ENCODE assay signal across 6 cellular contexts in genomic region chr15:90264649-90265048, GRCh38. TPM values are rescaled to one million over a fixed set of nuclear protein-coding genes. Genes with fewer than 3 reads are reported as not detected.
A peak's percentile ranks its signal among the peaks of the same experiment; 100 is the strongest.
DNase-seq lines count a peak whose midpoint lies in the region; ATAC-seq and TF ChIP-seq lines count a peak whose summit lies in the region.

No MANE protein-coding gene starts in this region.

- intact Hi-C loops in activated naive CD4-positive, alpha-beta T cell treated with anti-CD3 and anti-CD28 coated beads for 36 hours (cut with micrococcal nuclease) = loop anchor here (1.0 to 10.0 kb wide), 5 partner anchors 16 to 370 kb away; partner anchors contain the start of genes AP3S2, GDPGP1, TTLL13 and ZNF710

- H3K4me1 Mint-ChIP-seq in activated naive CD4-positive, alpha-beta T cell treated with anti-CD3 and anti-CD28 coated beads for 36 hours (ENCODE audit: low read depth) = peaks cover 27% of the 10 kb centered on the region
- peaks cover 36% of the 10 kb centered on the region for H3K4me1 Mint-ChIP-seq in chondrocyte (ENCODE audit: low read depth)

- H2AFZ ChIP-seq in parathyroid adenoma = peak overlapping the region; percentile 96

- CTCF ChIA-PET in activated naive CD4-positive, alpha-beta T cell treated with anti-CD3 and anti-CD28 coated beads for 36 hours (lab: Charles Lee) = no interaction called here

- no peak for ATAC-seq in GM18498 (IDR thresholded peaks at IDR 0.05; ENCODE audit: unreplicated experiment)

- H3K4me3 ChIP-seq in parathyroid adenoma (ENCODE audit: low read depth, low read length) = peak overlapping the region; percentile 76

- no peaks in the 10 kb centered on the region for H3K9me3 ChIP-seq in parathyroid adenoma (ENCODE audit: control insufficient read depth, low read length)

- no peaks in the 10 kb centered on the region for H3K9me3 Mint-ChIP-seq in activated naive CD4-positive, alpha-beta T cell treated with anti-CD3 and anti-CD28 coated beads for 36 hours
- no peaks in the 10 kb centered on the region for H3K9me3 Mint-ChIP-seq in chondrocyte (ENCODE audit: low read depth)

- TF ChIP-seq CTCF in chondrocyte (IDR thresholded peaks at IDR 0.05) = no peak
- no peak for TF ChIP-seq CTCF in parathyroid adenoma (IDR thresholded peaks at IDR 0.05)

- no peak overlapping the region for H3K9ac ChIP-seq in parathyroid adenoma

- peak overlapping the region; percentile 96 for H3K27ac ChIP-seq in parathyroid adenoma

- peak overlapping the region; percentile 96 for H3K27ac Mint-ChIP-seq in activated naive CD4-positive, alpha-beta T cell treated with anti-CD3 and anti-CD28 coated beads for 36 hours
- H3K27ac Mint-ChIP-seq in chondrocyte (ENCODE audit: unreplicated experiment) = peak overlapping the region; percentile 96

- H3K36me3 Mint-ChIP-seq in activated naive CD4-positive, alpha-beta T cell treated with anti-CD3 and anti-CD28 coated beads for 36 hours (ENCODE audit: low read depth) = peaks cover 20% of the 10 kb centered on the region
- peaks cover 6% of the 10 kb centered on the region for H3K36me3 Mint-ChIP-seq in chondrocyte (ENCODE audit: low read depth)

- no peaks in the 10 kb centered on the region for H3K27me3 Mint-ChIP-seq in activated naive CD4-positive, alpha-beta T cell treated with anti-CD3 and anti-CD28 coated beads for 36 hours (ENCODE audit: low read depth)
- no peaks in the 10 kb centered on the region for H3K27me3 Mint-ChIP-seq in chondrocyte (ENCODE audit: low read depth)

- peak; percentile 57 for DNase-seq in activated naive CD4-positive, alpha-beta T cell treated with anti-CD3 and anti-CD28 coated beads for 36 hours
- no peak for DNase-seq in activated naive CD4-positive, alpha-beta T cell treated with anti-CD3 and anti-CD28 coated beads, Interleukin-2, amount 50 U/mL, for 16 hours
- no peak for DNase-seq in chondrocyte (ENCODE audit: low spot score)
- DNase-seq in dedifferentiated amniotic fluid mesenchymal stem cell (ENCODE audit: extremely low spot score) = no peak

- peak overlapping the region; percentile 83 for H3K4me3 Mint-ChIP-seq in activated naive CD4-positive, alpha-beta T cell treated with anti-CD3 and anti-CD28 coated beads for 36 hours
- peak overlapping the region; percentile 94 for H3K4me3 Mint-ChIP-seq in chondrocyte (ENCODE audit: unreplicated experiment)

- peak overlapping the region; percentile 96 for H3K4me2 ChIP-seq in parathyroid adenoma (ENCODE audit: low read length)

- no peaks in the 10 kb centered on the region for H3K36me3 ChIP-seq in parathyroid adenoma (ENCODE audit: control insufficient read depth, insufficient read depth, low read length)

- peaks cover 7% of the 10 kb centered on the region for H3K4me1 ChIP-seq in parathyroid adenoma

- H3K27me3 ChIP-seq in parathyroid adenoma (ENCODE audit: control insufficient read depth, insufficient read depth, low read length) = no peaks in the 10 kb centered on the region

- H3K79me2 ChIP-seq in parathyroid adenoma = peaks cover 21% of the 10 kb centered on the region

RNA-seq across cellular contexts. Expression of gene NGRN, which starts 0.8 kb away (rescaled TPM):
- total RNA-seq in activated naive CD4-positive, alpha-beta T cell treated with anti-CD3 and anti-CD28 coated beads for 36 hours = 10 to 100 TPM; 30.7 to 31.0 TPM
- total RNA-seq in chondrocyte = 87.3 to 116 TPM (median 94.0 TPM) in 3 replicates

RNA-seq across cellular contexts. Expression of gene TTLL13, which starts 15.3 kb away (rescaled TPM):
- total RNA-seq in activated naive CD4-positive, alpha-beta T cell treated with anti-CD3 and anti-CD28 coated beads for 36 hours = under 1 TPM; 0.15 to 0.26 TPM
- total RNA-seq in chondrocyte = 0.69 TPM in 1 of 3 replicates, not detected in the others

RNA-seq across cellular contexts. Expression of gene GDPGP1, which starts 30.6 kb away (rescaled TPM):
- total RNA-seq in activated naive CD4-positive, alpha-beta T cell treated with anti-CD3 and anti-CD28 coated beads for 36 hours = 1 to 10 TPM; 1.5 to 3.6 TPM
- 4.8 to 5.8 TPM (median 5.5 TPM) in 3 replicates for total RNA-seq in chondrocyte

RNA-seq across cellular contexts. Expression of gene CIB1, which starts 30.9 kb away (rescaled TPM):
- 100 to 1,000 TPM; 156 to 171 TPM for total RNA-seq in activated naive CD4-positive, alpha-beta T cell treated with anti-CD3 and anti-CD28 coated beads for 36 hours
- total RNA-seq in chondrocyte = 40.2 to 42.4 TPM (median 40.9 TPM) in 3 replicates
